Comparison of ENCODE assay signal across 1 cellular context in genomic region chr9:129989740-129990139, GRCh38.
TF ChIP-seq lines count a peak whose summit lies in the region.

No MANE protein-coding gene starts in this region.

TF ChIP-seq in IMR-90, 13 proteins besides CTCF, POLR2A, EP300 and RAD21:
- TF ChIP-seq FOS (IDR thresholded peaks at IDR 0.05; ENCODE audit: low read depth, low read length): no peak
- no peak for TF ChIP-seq MAZ (IDR thresholded peaks at IDR 0.05; ENCODE audit: borderline replicate concordance, low read depth, low read length)
- no peak for TF ChIP-seq ELK1 (IDR thresholded peaks at IDR 0.05; ENCODE audit: borderline replicate concordance, low read depth, low read length)
- peak; percentile 50; the same call in 1 of the 2 replicates for TF ChIP-seq BHLHE40 (IDR thresholded peaks at IDR 0.05; ENCODE audit: low read depth, low read length)
